1 cellular context compared by ENCODE assay signal in genomic region chr16:57821149-57821971, GRCh38.
TF ChIP-seq lines count a peak whose summit lies in the region.

No MANE protein-coding gene starts in this region.

TF ChIP-seq in K562, 482 proteins besides CTCF, POLR2A, EP300 and RAD21 (continued from another document):
- TF ChIP-seq ZBTB43 (CRISPR knock-in tag; IDR thresholded peaks at IDR 0.05) (no peak), CBFA2T3 (IDR thresholded peaks at IDR 0.05) (peak; percentile 33; the same call in 1 of the 2 replicates), CHD1 (IDR thresholded peaks at IDR 0.05; ENCODE audit: low read length) (no peak), POU5F1 (IDR thresholded peaks at IDR 0.05; ENCODE audit: borderline replicate concordance, low read depth, low read length, partially characterized antibody) (no peak), NR0B1 (IDR thresholded peaks at IDR 0.05; ENCODE audit: partially characterized antibody) (no peak), CEBPB (tag; IDR thresholded peaks at IDR 0.05) (peak; percentile 47; the same call in 1 of the 2 replicates), ZNF436 (CRISPR knock-in tag; IDR thresholded peaks at IDR 0.05) (peak; percentile 69), RBFOX2 (IDR thresholded peaks at IDR 0.05; ENCODE audit: low read depth, low read length) (no peak), ZNF384 (IDR thresholded peaks at IDR 0.05; ENCODE audit: low read depth, low read length) (0 out of 2 replicates have a peak, but pooled peaks have one; percentile 30)
TF ChIP-seq in K562: peak in this region for 8.
